Comparison of ENCODE assay signal across 18 cellular contexts in the genomic region with DNA sequence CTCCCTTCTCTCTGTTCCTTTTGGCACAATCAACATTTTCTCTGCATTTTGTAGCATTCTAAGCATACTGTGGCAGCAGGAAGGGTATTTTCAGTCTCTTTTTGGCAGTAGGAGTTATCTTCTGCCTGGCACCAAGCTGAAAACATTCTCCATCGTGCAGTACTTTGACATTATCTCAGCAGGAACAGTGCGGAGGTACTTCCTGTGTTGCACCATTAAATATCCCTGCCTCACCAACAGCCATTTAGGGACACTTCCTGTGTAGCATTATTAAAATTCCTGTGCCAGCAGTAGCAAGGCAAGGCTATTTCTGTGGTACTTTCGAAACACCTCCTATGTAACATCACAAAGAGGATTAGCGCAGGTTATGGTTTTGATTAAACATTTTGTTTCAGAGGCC.
DNase-seq lines count a peak whose midpoint lies in the region; ATAC-seq lines count a peak whose summit lies in the region.
"Had no signal": no experiment of that assay in that cellular context is flagged by ENCODE, and none has a peak within 500 bp of the region (broad histone marks: within the 10 kb centered on the region; RNA-seq: fewer than 3 reads in every experiment).

No MANE protein-coding gene starts in this region.

- no peak overlapping the region for H4K5ac ChIP-seq in mesendoderm (ENCODE audit: low read length)

- H3F3A ChIP-seq in GM23248 (ENCODE audit: insufficient read depth) = no peaks in the 10 kb centered on the region

- no peak overlapping the region for H3K9ac ChIP-seq in mesendoderm (ENCODE audit: low read length)
- no peak overlapping the region for H3K9ac ChIP-seq in GM23248

- no CpG with 5 or more reads among the region's 4 CpGs for WGBS in mesendoderm (ENCODE audit: extremely low coverage, insufficient coverage, low lambda C conversion rate)
- 73 to 80% methylated on average over 4 of the region's 4 CpGs for WGBS in GM23248 (ENCODE audit: low coverage in 1 of 2, low lambda C conversion rate in 2 of 2, missing lambda C conversion rate in 2 of 2), 2 experiments

- no peak overlapping the region for H4K8ac ChIP-seq in mesendoderm (ENCODE audit: low read depth, low read length)

- H3K9me2 ChIP-seq in GM23248 (ENCODE audit: insufficient read depth) = no peaks in the 10 kb centered on the region

- H3K18ac ChIP-seq in mesendoderm (ENCODE audit: low read length) = no peak overlapping the region

- H3K4me3 ChIP-seq in mesendoderm (ENCODE audit: low read length) (no peak overlapping the region), GM23248 (no peak overlapping the region)
- H3K4me3 ChIP-seq: colonic mucosa, SJSA1, testis had no signal

- H3K27me3 ChIP-seq in mesendoderm (ENCODE audit: insufficient read depth, low read length, poor library complexity) (no peaks in the 10 kb centered on the region), GM23248 (replicated peaks; ENCODE audit: insufficient read depth) (no peaks in the 10 kb centered on the region)
- H3K27me3 ChIP-seq: colonic mucosa, SJSA1, testis had no signal

- no peaks in the 10 kb centered on the region for H3K79me1 ChIP-seq in mesendoderm (ENCODE audit: low read length)

- in situ Hi-C loops in GM23248 (cut with MboI) = no loop called here

- H3K79me2 ChIP-seq in mesendoderm (ENCODE audit: control insufficient read depth, insufficient read depth, low read length) (no peaks in the 10 kb centered on the region), GM23248 (ENCODE audit: insufficient read depth) (no peaks in the 10 kb centered on the region)

- H3K36me3 ChIP-seq in mesendoderm (ENCODE audit: control insufficient read depth, insufficient read depth, low read length) = no peaks in the 10 kb centered on the region
- H3K36me3 ChIP-seq in GM23248 (ENCODE audit: low read depth) = no peaks in the 10 kb centered on the region
- H3K36me3 ChIP-seq: colonic mucosa, SJSA1 had no signal

- no peak overlapping the region for H2AK5ac ChIP-seq in mesendoderm (ENCODE audit: low read length)

- H3K4me1 ChIP-seq in mesendoderm (ENCODE audit: control insufficient read depth, low read depth, low read length) (no peaks in the 10 kb centered on the region), GM23248 (ENCODE audit: insufficient read depth) (no peaks in the 10 kb centered on the region)
- H3K4me1 ChIP-seq: colonic mucosa, testis had no signal

- no peak overlapping the region for H2BK5ac ChIP-seq in mesendoderm (ENCODE audit: low read length)

- H2BK120ac ChIP-seq in mesendoderm (ENCODE audit: low read depth, low read length) = no peak overlapping the region

- H3K9me3 ChIP-seq in GM23248 (ENCODE audit: low read depth) = no peaks in the 10 kb centered on the region
- H3K9me3 ChIP-seq: colonic mucosa, SJSA1, testis had no signal

- H3K56ac ChIP-seq in mesendoderm (ENCODE audit: low read length) = no peak overlapping the region

- H2AFZ ChIP-seq in GM23248 = no peak overlapping the region

- no peak for ATAC-seq in HG02571 (IDR thresholded peaks at IDR 0.05; ENCODE audit: unreplicated experiment)

- H3K27ac ChIP-seq in angular gyrus (ENCODE audit: low read depth, low read length) (peak overlapping the region; percentile 2), mesendoderm (ENCODE audit: low read depth, low read length) (no peak overlapping the region), GM23248 (no peak overlapping the region)
- H3K27ac ChIP-seq: colonic mucosa, SJSA1, testis had no signal

- no peaks in the 10 kb centered on the region for H4K20me1 ChIP-seq in GM23248 (ENCODE audit: insufficient read depth)

- no peak overlapping the region for H3K4me2 ChIP-seq in mesendoderm (ENCODE audit: low read length)
- no peak overlapping the region for H3K4me2 ChIP-seq in GM23248 (ENCODE audit: unreplicated experiment)

- DNase-seq in DMS53 (lab: John Stamatoyannopoulos, UW) (peak; percentile 8), DMS53 treated with DMSO at 0.1 percent for 48 hours (lab: John Stamatoyannopoulos, UW; ENCODE audit: unreplicated experiment) (no peak), MV-4-11 (lab: John Stamatoyannopoulos, UW) (peak; percentile 51), mesendoderm (peak; percentile 60), GM23248 (no peak), GDM1 (lab: John Stamatoyannopoulos, UW) (no peak)
- DNase-seq: 8988T; activated naive CD4-positive, alpha-beta T cell treated with anti-CD3 and anti-CD28 coated beads, Interleukin-2, amount 50 U/mL, for 16 hours; CD4-positive, alpha-beta memory T cell; colonic mucosa; NCI-H1092; NCI-H524 treated with DMSO at 0.1 percent for 48 hours; posterior cingulate gyrus; stimulated activated CD4-positive, alpha-beta T cell treated with anti-CD3 and anti-CD28 coated beads, Interleukin-15, amount 100 ng/mL, for 24 hours; testis had no signal

- no peak overlapping the region for H2BK15ac ChIP-seq in mesendoderm (replicated peaks; ENCODE audit: low read depth)

- no peak overlapping the region for H3K4ac ChIP-seq in mesendoderm (ENCODE audit: low read depth, low read length)

- H3K23ac ChIP-seq in mesendoderm (ENCODE audit: low read length) = no peak overlapping the region

Comparison
In these comparisons a context has a peak if more than half of its experiments do, and no peak if none do; other contexts are left out.
1. DNase-seq: peak in DMS53 (single experiment), MV-4-11 (single experiment) and mesendoderm (single experiment); none in DMS53 treated with DMSO at 0.1 percent for 48 hours (single experiment), GM23248 (single experiment) and GDM1 (single experiment).